33 cellular contexts compared by ENCODE assay signal in the genomic region with DNA sequence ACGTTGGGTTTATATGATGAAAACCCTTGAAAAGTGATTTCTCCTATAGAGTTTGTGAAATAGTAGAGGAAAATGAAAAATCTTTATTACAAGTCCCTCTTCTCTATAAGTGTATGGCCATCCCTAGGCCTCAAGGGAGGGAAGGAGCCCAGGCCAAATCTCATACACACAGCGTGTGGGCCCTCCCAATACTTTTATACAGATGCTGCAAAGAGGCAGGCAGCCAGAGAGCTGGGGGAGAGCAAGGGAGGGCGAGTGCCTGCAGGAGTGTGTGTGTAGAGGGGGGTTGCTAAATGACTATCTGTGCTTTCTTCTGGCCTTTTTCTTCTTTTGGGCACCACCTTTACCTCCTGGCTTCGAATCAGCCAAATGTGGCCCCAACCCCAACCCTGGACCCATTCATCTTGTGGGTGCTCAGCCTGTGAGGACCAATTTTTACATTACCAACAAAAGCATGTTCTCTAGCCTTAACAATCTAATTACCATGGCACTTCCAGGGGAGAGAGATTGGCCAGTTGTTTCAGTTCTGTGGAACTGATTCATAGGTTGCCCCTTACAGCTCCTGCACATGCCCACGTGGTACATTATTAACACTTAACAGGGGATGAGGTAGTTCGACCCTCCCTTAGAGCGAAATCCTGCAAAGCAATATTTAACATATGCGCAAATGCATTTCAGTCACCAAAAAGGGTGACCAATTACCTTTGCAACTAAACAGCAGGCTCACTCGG. TPM values are rescaled to one million over a fixed set of nuclear protein-coding genes. Genes with fewer than 3 reads are reported as not detected.
DNase-seq lines count a peak whose midpoint lies in the region; ATAC-seq and TF ChIP-seq lines count a peak whose summit lies in the region.
"Had no signal": no experiment of that assay in that cellular context is flagged by ENCODE, and none has a peak within 500 bp of the region (broad histone marks: within the 10 kb centered on the region; RNA-seq: fewer than 3 reads in every experiment).

No MANE protein-coding gene starts in this region.

- H3K4me3 ChIP-seq in Caco-2 (ENCODE audit: low read depth, low read length): peak overlapping the region; percentile 80
- peak overlapping the region; percentile 70 for H3K4me3 ChIP-seq in HUES64 (ENCODE audit: low read length)
- H3K4me3 ChIP-seq in iPS-15b (ENCODE audit: low read depth, low read length): peak overlapping the region; percentile 75
- peak overlapping the region; percentile 68 for H3K4me3 ChIP-seq in neural cell (ENCODE audit: low read length)
- H3K4me3 ChIP-seq: A549, GM23248, right atrium auricular region, SJCRH30, spleen, thoracic aorta, vagina had no signal

- peaks cover 14% of the 10 kb centered on the region for H3K4me1 ChIP-seq in Caco-2
- H3K4me1 ChIP-seq in HUES64 (ENCODE audit: insufficient read depth, low read length): peaks cover 56% of the 10 kb centered on the region
- peaks cover 39% of the 10 kb centered on the region for H3K4me1 ChIP-seq in iPS-15b (ENCODE audit: control insufficient read depth, insufficient read depth, low read length)
- H3K4me1 ChIP-seq: A549, vagina had no signal

- H3K36me3 Mint-ChIP-seq in Caco-2 (ENCODE audit: insufficient read depth, unreplicated experiment): peaks cover 5% of the 10 kb centered on the region
- H3K36me3 Mint-ChIP-seq: activated naive CD8-positive, alpha-beta T cell treated with anti-CD3 and anti-CD28 coated beads for 36 hours; CD4-positive, alpha-beta memory T cell; natural killer cell; T-cell had no signal

- BruUV-seq in Caco-2 (replicated peaks; lab: Mats Ljungman, UMichigan): TSS peak; percentile 9

- H2AFZ ChIP-seq in neural cell (ENCODE audit: low read depth, low read length): no peak overlapping the region
- H2AFZ ChIP-seq: GM23248 had no signal

- no peaks in the 10 kb centered on the region for H4K20me1 ChIP-seq in neural cell (ENCODE audit: insufficient read depth)

- H3K27me3 Mint-ChIP-seq in Caco-2 (ENCODE audit: insufficient read depth, unreplicated experiment): no peaks in the 10 kb centered on the region

- no peak overlapping the region for H3K9ac ChIP-seq in HUES64 (ENCODE audit: low read depth, low read length)
- H3K9ac ChIP-seq in iPS-15b (ENCODE audit: low read depth, low read length): no peak overlapping the region
- H3K9ac ChIP-seq in neural cell (ENCODE audit: low read length): no peak overlapping the region
- H3K9ac ChIP-seq: GM23248 had no signal

- peaks cover 29% of the 10 kb centered on the region for H3K4me1 Mint-ChIP-seq in Caco-2 (ENCODE audit: low read depth, unreplicated experiment)
- H3K4me1 Mint-ChIP-seq: activated naive CD8-positive, alpha-beta T cell treated with anti-CD3 and anti-CD28 coated beads for 36 hours had no signal

- no peak for ATAC-seq in HG02763 (IDR thresholded peaks at IDR 0.05; ENCODE audit: unreplicated experiment)
- ATAC-seq: A549, natural killer cell, T-cell had no signal

- H3K27ac ChIP-seq in HUES64 (ENCODE audit: low read depth, low read length) (peak overlapping the region; percentile 40; the same call in 1 of the 2 replicates), neural cell (ENCODE audit: low read length) (no peak overlapping the region)
- H3K27ac ChIP-seq: A549, epithelial cell of prostate, GM23248, right atrium auricular region, SJCRH30, spleen, thoracic aorta, vagina had no signal

- WGBS in HUES64: 20% methylated on average over 7 of the region's 9 CpGs

- TF ChIP-seq RAD21 in neural cell (conservative IDR thresholded peaks at IDR 0.05): no peak

- intact Hi-C loops in Caco-2 (cut with micrococcal nuclease; ENCODE audit: unreplicated experiment): no loop called here

- H3K4me3 Mint-ChIP-seq in Caco-2 (ENCODE audit: unreplicated experiment): peak overlapping the region; percentile 73
- H3K4me3 Mint-ChIP-seq: activated B cell treated with CpG ODN at 0.5 μM for 24 hours; activated naive CD8-positive, alpha-beta T cell treated with anti-CD3 and anti-CD28 coated beads for 36 hours; stimulated activated naive CD8-positive, alpha-beta T cell treated with anti-CD3 and anti-CD28 coated beads, Interleukin-15, Interleukin-2, amounts not matched to agents 100 ng/mL and 50 ng/mL, for 24 hours had no signal

- no peaks in the 10 kb centered on the region; the same call in 1 of the 2 replicates for H3K36me3 ChIP-seq in Caco-2 (ENCODE audit: control insufficient read depth, insufficient read depth, low read length)
- H3K36me3 ChIP-seq in HUES64 (ENCODE audit: insufficient read depth, low read length): no peaks in the 10 kb centered on the region
- no peaks in the 10 kb centered on the region for H3K36me3 ChIP-seq in iPS-15b (ENCODE audit: control insufficient read depth, insufficient read depth, low read length)
- no peaks in the 10 kb centered on the region for H3K36me3 ChIP-seq in neural cell (ENCODE audit: insufficient read depth, low read length)
- H3K36me3 ChIP-seq: right atrium auricular region, SJCRH30, spleen, thoracic aorta, vagina had no signal

- TF ChIP-seq EP300 in neural cell (conservative IDR thresholded peaks at IDR 0.05; ENCODE audit: poor library complexity, severe bottlenecking): no peak

- no peaks in the 10 kb centered on the region for H3K9me2 ChIP-seq in neural cell (ENCODE audit: insufficient read depth, low read length)

- H3K27ac Mint-ChIP-seq in Caco-2 (ENCODE audit: unreplicated experiment): no peak overlapping the region
- H3K27ac Mint-ChIP-seq: activated B cell treated with CpG ODN at 0.5 μM for 24 hours; activated naive CD8-positive, alpha-beta T cell treated with anti-CD3 and anti-CD28 coated beads for 36 hours; CD4-positive, alpha-beta memory T cell; natural killer cell; stimulated activated naive CD8-positive, alpha-beta T cell treated with anti-CD3 and anti-CD28 coated beads, Interleukin-15, Interleukin-2, amounts not matched to agents 100 ng/mL and 50 ng/mL, for 24 hours; T-cell had no signal

- H3F3A ChIP-seq in neural cell (ENCODE audit: insufficient read depth, low read length, poor library complexity, severe bottlenecking): no peaks in the 10 kb centered on the region

- DNase-seq in Caco-2 (no peak), HuH-7 (ENCODE audit: low spot score) (no peak), NCI-H82 treated with DMSO at 0.1 percent for 48 hours (lab: John Stamatoyannopoulos, UW; ENCODE audit: unreplicated experiment) (no peak), glomerular visceral epithelial cell (ENCODE audit: extremely low spot score) (no peak)
- DNase-seq: activated B cell treated with CpG ODN at 0.5 μM for 24 hours; activated CD4-positive, alpha-beta T cell treated with anti-CD3 and anti-CD28 coated beads, Interleukin-2, amount 50 U/mL, for 1 hour; activated effector memory CD4-positive, alpha-beta T cell treated with Interleukin-2 at 50 U/mL for 16 hours; activated naive CD8-positive, alpha-beta T cell treated with anti-CD3 and anti-CD28 coated beads for 36 hours; anterior cingulate cortex; CD4-positive, alpha-beta memory T cell; DMS 273 treated with DMSO at 0.1 percent for 48 hours; effector CD4-positive, alpha-beta T cell; EL; GM23248; hypothalamus; Karpas-422; natural killer cell; NCI-H2081; NCI-H748 treated with DMSO at 0.1 percent for 48 hours; SJCRH30; stimulated activated CD8-positive, alpha-beta memory T cell treated with anti-CD3 and anti-CD28 coated beads, Interleukin-4, amount 100 ng/mL, for 48 hours; T-cell had no signal

- POLR2A ChIA-PET in Caco-2 (lab: Charles Lee): no interaction called here

- TF ChIP-seq CTCF in Caco-2 (IDR thresholded peaks at IDR 0.05; ENCODE audit: insufficient read depth in 1 of 2, low read depth in 1 of 2, low read length in 1 of 2, severe bottlenecking in 1 of 2, unreplicated experiment in 1 of 2): no peak
- no peak for TF ChIP-seq CTCF in neural cell (IDR thresholded peaks at IDR 0.05; ENCODE audit: poor library complexity, severe bottlenecking)

- CTCF ChIA-PET in Caco-2 (lab: Charles Lee): no interaction called here

- no peaks in the 10 kb centered on the region for H3K9me3 ChIP-seq in Caco-2
- H3K9me3 ChIP-seq in HUES64 (ENCODE audit: insufficient read depth, low read depth, low read length): no peaks in the 10 kb centered on the region
- no peaks in the 10 kb centered on the region for H3K9me3 ChIP-seq in iPS-15b (ENCODE audit: control insufficient read depth, insufficient read depth, low read length)
- no peaks in the 10 kb centered on the region for H3K9me3 ChIP-seq in neural cell (ENCODE audit: low read length)
- H3K9me3 ChIP-seq: A549, right atrium auricular region, SJCRH30, spleen, thoracic aorta, vagina had no signal

- no peaks in the 10 kb centered on the region for H3K9me3 Mint-ChIP-seq in Caco-2 (ENCODE audit: unreplicated experiment)
- H3K9me3 Mint-ChIP-seq: activated B cell treated with CpG ODN at 0.5 μM for 24 hours; activated naive CD8-positive, alpha-beta T cell treated with anti-CD3 and anti-CD28 coated beads for 36 hours; CD4-positive, alpha-beta memory T cell; natural killer cell; stimulated activated naive CD8-positive, alpha-beta T cell treated with anti-CD3 and anti-CD28 coated beads, Interleukin-15, Interleukin-2, amounts not matched to agents 100 ng/mL and 50 ng/mL, for 24 hours; T-cell had no signal

- H3K27me3 ChIP-seq in Caco-2 (replicated peaks; ENCODE audit: control insufficient read depth, insufficient read depth, low read length) (no peaks in the 10 kb centered on the region), HUES64 (ENCODE audit: insufficient read depth, low read length) (peaks cover 15% of the 10 kb centered on the region), iPS-15b (ENCODE audit: control insufficient read depth, insufficient read depth, low read length) (peaks cover 17% of the 10 kb centered on the region), neural cell (ENCODE audit: insufficient read depth, low read depth, low read length) (peaks cover 24% of the 10 kb centered on the region)
- H3K27me3 ChIP-seq: right atrium auricular region, SJCRH30, vagina had no signal

- H3K4me2 ChIP-seq in neural cell (ENCODE audit: low read length): no peak overlapping the region
- H3K4me2 ChIP-seq: A549 had no signal

- no peaks in the 10 kb centered on the region for H3K79me2 ChIP-seq in neural cell (replicated peaks; ENCODE audit: insufficient read depth, low read length)

TF ChIP-seq in neural cell, 6 proteins besides CTCF, POLR2A, EP300 and RAD21:
- TF ChIP-seq MXI1 (conservative IDR thresholded peaks at IDR 0.05; ENCODE audit: poor library complexity, severe bottlenecking): no peak
TF ChIP-seq in neural cell: peak in this region for 0.

RNA-seq across cellular contexts. Expression of a gene that starts 2.0 kb away (rescaled TPM):
- total RNA-seq in Caco-2 (2022): 233 and 266 TPM in 2 replicates
- 61.5 TPM for polyA plus RNA-seq in HUES64 (2013, experiment 1 of 2)
- 75.8 TPM for polyA plus RNA-seq in HUES64 (2013, experiment 2 of 2)
- 1.4 and 2.1 TPM in 2 replicates for polyA plus RNA-seq in neural cell
- polyA minus RNA-seq in neural cell: 1.5 and 3.1 TPM in 2 replicates
- total RNA-seq: activated B cell treated with CpG ODN at 0.5 μM for 24 hours, GM23248, natural killer cell had no signal
- polyA plus RNA-seq: A549, GM23248 had no signal
